Comparison of ENCODE assay signal across 8 cellular contexts in the genomic region with DNA sequence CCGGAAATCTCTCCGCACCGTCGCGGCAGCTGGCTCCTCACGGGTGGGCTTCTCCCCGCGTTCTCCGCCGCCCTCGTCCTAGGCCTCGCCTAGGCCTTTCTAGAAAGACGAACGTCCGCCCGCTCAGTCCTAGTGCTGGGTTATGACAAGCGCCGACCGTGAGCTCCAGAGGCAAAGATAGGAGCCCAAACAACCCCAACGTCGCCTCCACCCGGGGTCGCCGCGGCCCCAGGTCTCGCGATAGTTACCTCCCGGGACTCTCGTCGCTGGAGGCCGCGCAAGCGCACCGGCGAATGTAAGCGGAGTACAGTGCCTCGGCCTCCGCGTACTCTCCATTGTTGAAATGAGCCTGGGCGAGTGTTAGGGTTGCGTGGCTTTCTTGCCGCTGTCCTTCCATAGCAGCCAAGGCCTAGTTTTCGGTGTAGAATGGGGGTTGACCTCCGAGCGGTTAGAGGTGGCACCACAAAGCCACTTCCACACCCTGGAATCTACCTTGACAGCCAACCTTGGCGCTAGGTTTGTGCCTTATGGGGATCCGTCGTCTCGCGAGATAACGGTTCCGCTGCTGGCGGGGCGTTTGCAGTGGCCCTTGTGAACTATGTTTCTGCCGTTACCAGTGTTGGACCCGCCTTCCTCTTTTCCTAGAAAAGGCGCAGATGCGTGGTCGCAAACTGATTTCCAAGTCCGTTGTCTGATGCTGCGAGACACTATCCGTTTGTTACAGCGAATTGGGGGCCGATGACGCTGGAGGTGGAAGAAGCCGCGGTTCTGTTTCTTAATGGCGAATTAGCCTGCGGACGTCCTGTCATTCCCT. TPM values are rescaled to one million over a fixed set of nuclear protein-coding genes. Genes with fewer than 3 reads are reported as not detected.
DNase-seq lines count a peak whose midpoint lies in the region; ATAC-seq, FAIRE-seq and TF ChIP-seq lines count a peak whose summit lies in the region.

A gene (minus strand): TSS at position 526 of the 814 bp plus-strand sequence. CDS start 129 bp downstream, at position 397.

- H3K27me3 ChIP-seq in BE2C = no peaks in the 10 kb centered on the region

- FAIRE-seq in GM19239 (lab: Jason Lieb, UNC) = peak; percentile 95

- peak within 1 kb of the TSS; percentile 100 for H3K27ac Mint-ChIP-seq in chondrocyte (ENCODE audit: unreplicated experiment)

- H3K27me3 Mint-ChIP-seq in chondrocyte (ENCODE audit: low read depth) = no peaks in the 10 kb centered on the region

- H3K4me1 ChIP-seq in BE2C = no peaks in the 10 kb centered on the region

- H3K4me1 Mint-ChIP-seq in chondrocyte (ENCODE audit: low read depth) = peaks cover 38% of the 10 kb centered on the region

- H3K4me3 ChIP-seq in BE2C (ENCODE audit: low read depth, low read length) = peak within 1 kb of the TSS; percentile 93

- DNase-seq in BE2C (peak; percentile 95), GM19239 (ENCODE audit: insufficient read length, low spot score) (peak; percentile 66), NCI-H510A treated with DMSO at 0.1 percent for 48 hours (lab: John Stamatoyannopoulos, UW) (peak; percentile 96), chondrocyte (ENCODE audit: low spot score) (peak; percentile 97), kidney glomerular epithelial cell (lab: John Stamatoyannopoulos, UW) (peak; percentile 95)
- DNase-seq in activated CD4-positive, alpha-beta T cell treated with anti-CD3 and anti-CD28 coated beads for 24 hours (ENCODE audit: low read depth in 2 of 2) = peak; percentile 85 to 88
- DNase-seq in stimulated activated CD4-positive, alpha-beta T cell treated with anti-CD3 and anti-CD28 coated beads, Interleukin-15, amount 100 ng/mL, for 48 hours (ENCODE audit: low read depth in 2 of 2) = peak; percentile 85 to 89

- no peaks in the 10 kb centered on the region for H3K9me3 ChIP-seq in BE2C

- H3K36me3 ChIP-seq in BE2C = no peaks in the 10 kb centered on the region

- peak within 1 kb of the TSS; percentile 87 for H3K4me3 Mint-ChIP-seq in chondrocyte (ENCODE audit: unreplicated experiment)

- no peaks in the 10 kb centered on the region for H3K9me3 Mint-ChIP-seq in chondrocyte (ENCODE audit: low read depth)

- ATAC-seq in HG03442 (IDR thresholded peaks at IDR 0.05; ENCODE audit: unreplicated experiment) = peak; percentile 76

- H3K36me3 Mint-ChIP-seq in chondrocyte (ENCODE audit: low read depth) = peaks cover 2% of the 10 kb centered on the region

- TF ChIP-seq CTCF in BE2C (IDR thresholded peaks at IDR 0.05; ENCODE audit: low read depth, low read length) (no peak), chondrocyte (IDR thresholded peaks at IDR 0.05) (no peak)

RNA-seq across cellular contexts. Expression of the gene that starts here (rescaled TPM):
- 13.6 TPM for polyA plus RNA-seq in BE2C (2012; ENCODE audit: insufficient read depth, insufficient read length, low read depth)
- total RNA-seq in chondrocyte = 5.8 to 8.0 TPM (median 6.7 TPM) in 3 replicates

Comparison
In these comparisons a context has a peak if more than half of its experiments do, and no peak if none do; other contexts are left out.
1. Peak in every context shown above with its lines: DNase-seq, ATAC-seq and H3K4me3 ChIP-seq.